Comparison of ENCODE assay signal across 10 cellular contexts in genomic region chr9:129598089-129598596, GRCh38. TPM values are rescaled to one million over a fixed set of nuclear protein-coding genes. Genes with fewer than 3 reads are reported as not detected.
DNase-seq lines count a peak whose midpoint lies in the region; ATAC-seq, FAIRE-seq and TF ChIP-seq lines count a peak whose summit lies in the region.
"Had no signal": no experiment of that assay in that cellular context is flagged by ENCODE, and none has a peak within 500 bp of the region (broad histone marks: within the 10 kb centered on the region; RNA-seq: fewer than 3 reads in every experiment).

No MANE protein-coding gene starts in this region.

- H3K27me3 ChIP-seq in BJ (ENCODE audit: control insufficient read depth, insufficient read depth, low read length) (no peaks in the 10 kb centered on the region), Peyer's patch (no peaks in the 10 kb centered on the region), endothelial cell of umbilical vein (ENCODE audit: control insufficient read depth in 2 of 2, insufficient read depth in 2 of 2, low read length in 2 of 2) (no peaks in the 10 kb centered on the region), neural progenitor cell (no peaks in the 10 kb centered on the region)

- FAIRE-seq in endothelial cell of umbilical vein (lab: Jason Lieb, UNC), result no peak

- H3K4me2 ChIP-seq in endothelial cell of umbilical vein (ENCODE audit: insufficient read depth, low read length) (peak overlapping the region; percentile 62), neural progenitor cell (peak overlapping the region; percentile 77)

- H3K27ac ChIP-seq in Peyer's patch (peak overlapping the region; percentile 73 to 90 (median 80)), endothelial cell of umbilical vein (ENCODE audit: insufficient read depth, low read depth, low read length) (no peak overlapping the region), neural progenitor cell (no peak overlapping the region)

- H3K79me2 ChIP-seq in endothelial cell of umbilical vein (ENCODE audit: control insufficient read depth, insufficient read depth, low read length) (no peaks in the 10 kb centered on the region), neural progenitor cell (ENCODE audit: low read depth) (no peaks in the 10 kb centered on the region)

- POLR2A ChIA-PET in BJ (lab: Charles Lee) (no interaction called here), endothelial cell of umbilical vein (lab: Charles Lee) (no interaction called here)

- no peak for ATAC-seq in GM18861 (IDR thresholded peaks at IDR 0.05; ENCODE audit: unreplicated experiment)
- no peak for ATAC-seq in GM18907 (IDR thresholded peaks at IDR 0.05; ENCODE audit: unreplicated experiment)
- no peak for ATAC-seq in GM19463 (IDR thresholded peaks at IDR 0.05; ENCODE audit: unreplicated experiment)
- ATAC-seq in HG03135 (IDR thresholded peaks at IDR 0.05; ENCODE audit: unreplicated experiment), result no peak

- BruUV-seq in endothelial cell of umbilical vein (replicated peaks; lab: Mats Ljungman, UMichigan), result no TSS peak

- peaks cover 8% of the 10 kb centered on the region for H3K27me3 Mint-ChIP-seq in neural progenitor cell (ENCODE audit: insufficient read depth, low read depth)

- H3K36me3 ChIP-seq in BJ (ENCODE audit: control insufficient read depth, insufficient read depth, low read length) (no peaks in the 10 kb centered on the region), Peyer's patch (no peaks in the 10 kb centered on the region), endothelial cell of umbilical vein (ENCODE audit: control insufficient read depth in 2 of 2, extremely low read depth in 1 of 2, insufficient read depth in 2 of 2, low read length in 2 of 2) (no peaks in the 10 kb centered on the region), neural progenitor cell (no peaks in the 10 kb centered on the region)

- dilution Hi-C loops in endothelial cell of umbilical vein (cut with MboI; ENCODE audit: extremely low pct_ligation_motif_present, low sequenced_read_pairs), result no loop called here

- no peaks in the 10 kb centered on the region for H4K20me1 ChIP-seq in endothelial cell of umbilical vein (replicated peaks; ENCODE audit: control insufficient read depth, extremely low read depth, insufficient read depth, low read length)
- H4K20me1 ChIP-seq in neural progenitor cell (ENCODE audit: low read depth), result no peaks in the 10 kb centered on the region

- peaks cover 68% of the 10 kb centered on the region for H3K4me1 Mint-ChIP-seq in neural progenitor cell

- DNase-seq in BJ (ENCODE audit: low read depth) (no peak), Peyer's patch (no peak), endothelial cell of umbilical vein (ENCODE audit: low read depth, low spot score) (no peak), neural progenitor cell (ENCODE audit: low spot score) (no peak)

- peak overlapping the region; percentile 90 for H3K27ac Mint-ChIP-seq in neural progenitor cell
- H3K27ac Mint-ChIP-seq: activated naive CD4-positive, alpha-beta T cell treated with anti-CD3 and anti-CD28 coated beads, Interleukin-2, amount 50 U/mL, for 72 hours had no signal

- H3K9ac ChIP-seq in endothelial cell of umbilical vein (replicated peaks; ENCODE audit: extremely low read depth, insufficient read depth, low read length), result peak overlapping the region; percentile 71
- no peak overlapping the region for H3K9ac ChIP-seq in neural progenitor cell

- peak overlapping the region; percentile 76 for H3K4me3 Mint-ChIP-seq in neural progenitor cell

- H3K9me3 ChIP-seq in Peyer's patch (no peaks in the 10 kb centered on the region), endothelial cell of umbilical vein (replicated peaks; ENCODE audit: control insufficient read depth, insufficient read depth, low read length) (no peaks in the 10 kb centered on the region), neural progenitor cell (ENCODE audit: low read depth) (no peaks in the 10 kb centered on the region)

- H2AFZ ChIP-seq in endothelial cell of umbilical vein (ENCODE audit: low read depth, low read length) (peak overlapping the region; percentile 98), neural progenitor cell (replicated peaks) (no peak overlapping the region)

- CTCF ChIA-PET in BJ (lab: Yijun Ruan, JAX), result no interaction called here
- CTCF ChIA-PET in endothelial cell of umbilical vein (lab: Charles Lee), result interaction anchor here (1.1 to 1.2 kb wide), 2 partner anchors 316 to 424 kb away, joined by 3 read pairs; no protein-coding TSS in a partner anchor

- peaks cover 42% of the 10 kb centered on the region for H3F3A ChIP-seq in neural progenitor cell (ENCODE audit: low read depth)

- intact Hi-C loops in endothelial cell of umbilical vein (cut with micrococcal nuclease), result loop anchor here (5.0 kb wide), 1 partner anchor 46 kb away; no protein-coding TSS in a partner anchor

- peaks cover 0 to 16% (median 12%) of the 10 kb centered on the region in 4 donors for H3K4me1 ChIP-seq in Peyer's patch
- H3K4me1 ChIP-seq in endothelial cell of umbilical vein (ENCODE audit: control insufficient read depth, extremely low read depth, insufficient read depth, low read length), result peaks cover 10% of the 10 kb centered on the region
- peaks cover 26% of the 10 kb centered on the region for H3K4me1 ChIP-seq in neural progenitor cell

- no peaks in the 10 kb centered on the region for H3K9me1 ChIP-seq in endothelial cell of umbilical vein (replicated peaks; ENCODE audit: control insufficient read depth, extremely low read depth, insufficient read depth, low read length)

- H3K9me3 Mint-ChIP-seq in neural progenitor cell, result no peaks in the 10 kb centered on the region
- H3K9me3 Mint-ChIP-seq: activated naive CD4-positive, alpha-beta T cell treated with anti-CD3 and anti-CD28 coated beads, Interleukin-2, amount 50 U/mL, for 72 hours had no signal

- H3K36me3 Mint-ChIP-seq in neural progenitor cell, result no peaks in the 10 kb centered on the region

- no peak for TF ChIP-seq CTCF in BJ (IDR thresholded peaks at IDR 0.05; ENCODE audit: insufficient read depth, low read depth, low read length)
- no peak for TF ChIP-seq CTCF in Peyer's patch (IDR thresholded peaks at IDR 0.05)
- TF ChIP-seq CTCF in endothelial cell of umbilical vein (IDR thresholded peaks at IDR 0.05; ENCODE audit: extremely low read depth in 1 of 2, insufficient read depth in 1 of 2, low read depth in 1 of 2, low read length in 2 of 2), result no peak
- TF ChIP-seq CTCF in neural progenitor cell (IDR thresholded peaks at IDR 0.05), result no peak

- peak overlapping the region; percentile 49 for H3K4me3 ChIP-seq in BJ (ENCODE audit: low read depth, low read length)
- peak overlapping the region in 3 of 4 donors; percentile 35 to 48 (median 48) for H3K4me3 ChIP-seq in Peyer's patch
- no peak overlapping the region for H3K4me3 ChIP-seq in endothelial cell of umbilical vein (replicated peaks in 1 of 3; ENCODE audit: insufficient read depth in 1 of 3, low read depth in 1 of 3, low read length in 3 of 3)
- H3K4me3 ChIP-seq in neural progenitor cell, result peak overlapping the region; percentile 56

- TF ChIP-seq POLR2A in Peyer's patch (IDR thresholded peaks at IDR 0.05) (no peak), endothelial cell of umbilical vein (IDR thresholded peaks at IDR 0.05; ENCODE audit: low read depth, low read length) (no peak)

TF ChIP-seq in endothelial cell of umbilical vein, 7 proteins besides CTCF, POLR2A, EP300 and RAD21 (continues in another document):
- TF ChIP-seq POLR2AphosphoS5 (IDR thresholded peaks at IDR 0.05; ENCODE audit: insufficient read depth, low read depth, low read length) (no peak), JUN (IDR thresholded peaks at IDR 0.05; ENCODE audit: borderline replicate concordance, insufficient read depth, insufficient read length, low read depth) (no peak), MYC (IDR thresholded peaks at IDR 0.05; ENCODE audit: low read depth, low read length) (no peak)

RNA-seq across cellular contexts. Expression of gene C9orf50, which starts 22.8 kb away (rescaled TPM):
- polyA plus RNA-seq in BJ (2011; rRNA removed) (0.20 and 0.21 TPM in 2 replicates), endothelial cell of umbilical vein (0.05 TPM in 1 of 2 replicates, not detected in the other)
- polyA minus RNA-seq in BJ (2011; rRNA and poly(A)+ RNA removed), result 0.09 TPM in 1 of 2 replicates, not detected in the other
- total RNA-seq in Peyer's patch (not detected), endothelial cell of umbilical vein (not detected in 2 replicates), neural progenitor cell (ENCODE audit: low replicate concordance) (not detected in 2 replicates)
- not detected in 2 replicates for polyA plus RNA-seq in endothelial cell of umbilical vein (2011; cell fraction: cytosol; rRNA removed)
- polyA plus RNA-seq in endothelial cell of umbilical vein (2011; cell fraction: nucleus; rRNA removed), result not detected in 2 replicates
- not detected in 2 replicates for polyA plus RNA-seq in endothelial cell of umbilical vein (2012)
- not detected in 2 replicates for polyA minus RNA-seq in endothelial cell of umbilical vein
- not detected for polyA minus RNA-seq in endothelial cell of umbilical vein (2011; cell fraction: cytosol; rRNA and poly(A)+ RNA removed)
- not detected in 2 replicates for polyA minus RNA-seq in endothelial cell of umbilical vein (2011; cell fraction: nucleus; rRNA and poly(A)+ RNA removed)
- total RNA-seq: HT1080 had no signal

RNA-seq across cellular contexts. Expression of gene NTMT1, which starts 27.8 kb away (rescaled TPM):
- 77.1 and 96.3 TPM in 2 replicates for polyA plus RNA-seq in BJ (2011; rRNA removed)
- 24.0 and 39.5 TPM in 2 replicates for polyA minus RNA-seq in BJ (2011; rRNA and poly(A)+ RNA removed)
- total RNA-seq in Peyer's patch, result 10 to 100 TPM; 11.9 to 35.5 (median 26.6) TPM
- total RNA-seq in endothelial cell of umbilical vein, result 47.6 and 53.2 TPM in 2 replicates
- 51.1 and 58.3 TPM in 2 replicates for polyA plus RNA-seq in endothelial cell of umbilical vein
- polyA plus RNA-seq in endothelial cell of umbilical vein (2011; cell fraction: cytosol; rRNA removed), result 44.9 and 48.8 TPM in 2 replicates
- 28.6 and 32.3 TPM in 2 replicates for polyA plus RNA-seq in endothelial cell of umbilical vein (2011; cell fraction: nucleus; rRNA removed)
- 39.2 and 47.0 TPM in 2 replicates for polyA plus RNA-seq in endothelial cell of umbilical vein (2012)
- 15.9 and 22.1 TPM in 2 replicates for polyA minus RNA-seq in endothelial cell of umbilical vein
- 52.6 TPM for polyA minus RNA-seq in endothelial cell of umbilical vein (2011; cell fraction: cytosol; rRNA and poly(A)+ RNA removed)
- polyA minus RNA-seq in endothelial cell of umbilical vein (2011; cell fraction: nucleus; rRNA and poly(A)+ RNA removed), result 12.2 and 14.1 TPM in 2 replicates
- total RNA-seq in neural progenitor cell (ENCODE audit: low replicate concordance), result 22.2 and 29.8 TPM in 2 replicates

RNA-seq across cellular contexts. Expression of gene ASB6, which starts 43.8 kb away (rescaled TPM):
- polyA plus RNA-seq in BJ (2011; rRNA removed), result 13.1 and 23.2 TPM in 2 replicates
- polyA minus RNA-seq in BJ (2011; rRNA and poly(A)+ RNA removed), result 6.7 and 10.5 TPM in 2 replicates
- 10 to 100 TPM; 19.8 to 26.8 (median 23.0) TPM for total RNA-seq in Peyer's patch
- total RNA-seq in endothelial cell of umbilical vein, result 22.9 and 23.8 TPM in 2 replicates
- polyA plus RNA-seq in endothelial cell of umbilical vein, result 20.3 and 21.3 TPM in 2 replicates
- 17.1 and 21.1 TPM in 2 replicates for polyA plus RNA-seq in endothelial cell of umbilical vein (2011; cell fraction: cytosol; rRNA removed)
- polyA plus RNA-seq in endothelial cell of umbilical vein (2011; cell fraction: nucleus; rRNA removed), result 25.6 and 26.2 TPM in 2 replicates
- polyA plus RNA-seq in endothelial cell of umbilical vein (2012), result 14.9 and 17.5 TPM in 2 replicates
- polyA minus RNA-seq in endothelial cell of umbilical vein, result 10.0 and 12.2 TPM in 2 replicates
- polyA minus RNA-seq in endothelial cell of umbilical vein (2011; cell fraction: cytosol; rRNA and poly(A)+ RNA removed), result 11.4 TPM
- polyA minus RNA-seq in endothelial cell of umbilical vein (2011; cell fraction: nucleus; rRNA and poly(A)+ RNA removed), result 7.1 and 8.8 TPM in 2 replicates
- total RNA-seq in neural progenitor cell (ENCODE audit: low replicate concordance), result 9.2 and 21.1 TPM in 2 replicates

Comparison
In these comparisons a context has a peak if more than half of its experiments do, and no peak if none do; other contexts are left out.
1. H3K4me3 ChIP-seq: peak in BJ (single experiment), Peyer's patch (3 of 4) and neural progenitor cell (single experiment); none in endothelial cell of umbilical vein (0 of 3).
2. H3K27ac ChIP-seq: peak in Peyer's patch (4 of 4); none in endothelial cell of umbilical vein (single experiment) and neural progenitor cell (single experiment).